ENCODE assay signal across 17 cellular contexts in the genomic region with DNA sequence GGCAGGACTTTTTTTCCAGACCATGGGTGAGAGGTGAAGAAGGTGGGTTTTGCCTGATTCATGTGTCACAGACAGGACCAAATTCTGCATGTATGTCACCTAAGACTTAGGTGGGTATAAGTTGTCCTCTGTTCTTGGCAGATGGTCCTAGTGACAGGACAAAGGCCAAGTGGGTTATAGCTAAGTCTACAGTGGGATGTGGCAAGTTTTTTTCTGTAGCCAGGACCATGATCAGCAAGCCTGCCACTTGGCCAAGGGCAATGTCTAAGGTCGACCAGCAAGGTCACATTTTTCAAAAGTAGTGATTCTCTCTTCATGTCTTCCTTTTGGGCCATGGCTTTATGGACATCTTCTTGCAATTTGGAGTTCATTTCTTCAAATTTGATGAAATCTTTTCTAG. TPM values are rescaled to one million over a fixed set of nuclear protein-coding genes. Genes with fewer than 3 reads are reported as not detected.
DNase-seq lines count a peak whose midpoint lies in the region; ATAC-seq and TF ChIP-seq lines count a peak whose summit lies in the region.
"Had no signal": no experiment of that assay in that cellular context is flagged by ENCODE, and none has a peak within 500 bp of the region (broad histone marks: within the 10 kb centered on the region; RNA-seq: fewer than 3 reads in every experiment).

No MANE protein-coding gene starts in this region.

- peaks cover 41% of the 10 kb centered on the region for H3K9me3 ChIP-seq in CD4-positive, alpha-beta T cell (ENCODE audit: control insufficient read depth, low read length)

- POLR2A ChIA-PET in CD4-positive, alpha-beta T cell (lab: Charles Lee), result interaction anchor here (0.7 to 1.4 kb wide), 2 partner anchors 20 to 126 kb away, joined by 3 to 5 read pairs; a partner anchor contains a TSS

- H3K36me3 Mint-ChIP-seq in activated CD4-positive, alpha-beta T cell treated with anti-CD3 and anti-CD28 coated beads, Interleukin-2, amount 10 ng/mL, durations not matched to agents 24 days and 14 days (ENCODE audit: low read depth), result peaks cover 98% of the 10 kb centered on the region
- peaks cover 99% of the 10 kb centered on the region for H3K36me3 Mint-ChIP-seq in CD4-positive, alpha-beta T cell (ENCODE audit: low read depth)
- peaks cover 100% of the 10 kb centered on the region for H3K36me3 Mint-ChIP-seq in activated T-helper 17 cell treated with anti-CD3 and anti-CD28 coated beads, Interleukin-2, amount 50 U/mL, for 72 hours (ENCODE audit: low read depth)
- H3K36me3 Mint-ChIP-seq in memory B cell, result peaks cover 87% of the 10 kb centered on the region

- H3K4me1 Mint-ChIP-seq in activated CD4-positive, alpha-beta T cell treated with anti-CD3 and anti-CD28 coated beads, Interleukin-2, amount 10 ng/mL, durations not matched to agents 24 days and 14 days, result peaks cover 21% of the 10 kb centered on the region
- peaks cover 44% of the 10 kb centered on the region for H3K4me1 Mint-ChIP-seq in CD4-positive, alpha-beta T cell (ENCODE audit: low read depth)
- peaks cover 48% of the 10 kb centered on the region for H3K4me1 Mint-ChIP-seq in activated T-helper 17 cell treated with anti-CD3 and anti-CD28 coated beads, Interleukin-2, amount 50 U/mL, for 72 hours
- peaks cover 21% of the 10 kb centered on the region for H3K4me1 Mint-ChIP-seq in memory B cell

- peaks cover 54% of the 10 kb centered on the region for H3K9me3 Mint-ChIP-seq in activated CD4-positive, alpha-beta T cell treated with anti-CD3 and anti-CD28 coated beads, Interleukin-2, amount 10 ng/mL, durations not matched to agents 24 days and 14 days
- no peaks in the 10 kb centered on the region for H3K9me3 Mint-ChIP-seq in CD4-positive, alpha-beta T cell
- peaks cover 17% of the 10 kb centered on the region for H3K9me3 Mint-ChIP-seq in activated T-helper 17 cell treated with anti-CD3 and anti-CD28 coated beads, Interleukin-2, amount 50 U/mL, for 72 hours
- H3K9me3 Mint-ChIP-seq in memory B cell, result peaks cover 17% of the 10 kb centered on the region

- H3K27ac ChIP-seq in CD4-positive, alpha-beta T cell (ENCODE audit: low read depth, low read length), result no peak overlapping the region
- H3K27ac ChIP-seq: PC-9 had no signal

- intact Hi-C loops in activated CD4-positive, alpha-beta T cell treated with anti-CD3 and anti-CD28 coated beads, Interleukin-2, amount 10 ng/mL, durations not matched to agents 24 days and 14 days (cut with micrococcal nuclease), result no loop called here
- intact Hi-C loops in CD4-positive, alpha-beta T cell (cut with DNase I, micrococcal nuclease), result no loop called here

- TF ChIP-seq CTCF in CD4-positive, alpha-beta T cell (IDR thresholded peaks at IDR 0.05), result no peak

- H3K27me3 ChIP-seq in CD4-positive, alpha-beta T cell (ENCODE audit: control insufficient read depth, insufficient read depth, low read length), result no peaks in the 10 kb centered on the region
- H3K27me3 ChIP-seq: MG63 had no signal

- CTCF ChIA-PET in CD4-positive, alpha-beta T cell (lab: Charles Lee), result interaction anchor here (1.1 kb wide), 1 partner anchor 21 kb away, joined by 3 read pairs; no protein-coding TSS in a partner anchor

- H3K27me3 Mint-ChIP-seq in activated CD4-positive, alpha-beta T cell treated with anti-CD3 and anti-CD28 coated beads, Interleukin-2, amount 10 ng/mL, durations not matched to agents 24 days and 14 days, result no peaks in the 10 kb centered on the region
- H3K27me3 Mint-ChIP-seq in CD4-positive, alpha-beta T cell, result no peaks in the 10 kb centered on the region
- H3K27me3 Mint-ChIP-seq in activated T-helper 17 cell treated with anti-CD3 and anti-CD28 coated beads, Interleukin-2, amount 50 U/mL, for 72 hours, result no peaks in the 10 kb centered on the region
- H3K27me3 Mint-ChIP-seq in memory B cell, result no peaks in the 10 kb centered on the region

- no peak for DNase-seq in activated CD4-positive, alpha-beta T cell treated with anti-CD3 and anti-CD28 coated beads, Interleukin-2, amount 10 ng/mL, durations not matched to agents 24 days and 14 days
- DNase-seq in activated CD4-positive, alpha-beta T cell treated with anti-CD3 and anti-CD28 coated beads for 4 hours, result no peak
- no peak for DNase-seq in CD4-positive, alpha-beta T cell
- no peak for DNase-seq in memory B cell (ENCODE audit: low spot score in 2 of 2)
- no peak for DNase-seq in DMS153 (lab: John Stamatoyannopoulos, UW)
- DNase-seq: 8988T, C1 segment of cervical spinal cord, DMS79 treated with DMSO at 0.1 percent for 48 hours, GDM1, MG63, NCI-H1105, NCI-H1694 treated with DMSO at 0.1 percent for 48 hours, NCI-H748 treated with DMSO at 0.1 percent for 48 hours, PC-9 had no signal

- peak overlapping the region; percentile 1 for H3K27ac Mint-ChIP-seq in activated CD4-positive, alpha-beta T cell treated with anti-CD3 and anti-CD28 coated beads, Interleukin-2, amount 10 ng/mL, durations not matched to agents 24 days and 14 days
- peak overlapping the region; percentile 17 for H3K27ac Mint-ChIP-seq in CD4-positive, alpha-beta T cell
- peak overlapping the region; percentile 36 for H3K27ac Mint-ChIP-seq in activated T-helper 17 cell treated with anti-CD3 and anti-CD28 coated beads, Interleukin-2, amount 50 U/mL, for 72 hours
- peak overlapping the region; percentile 77 for H3K27ac Mint-ChIP-seq in memory B cell

- ATAC-seq in CD4-positive, alpha-beta T cell (ENCODE audit: poor library complexity), result no peak
- no peak for ATAC-seq in activated T-helper 17 cell treated with anti-CD3 and anti-CD28 coated beads, Interleukin-2, amount 50 U/mL, for 72 hours (replicated peaks)
- ATAC-seq in memory B cell (ENCODE audit: low read depth), result no peak
- no peak for ATAC-seq in HG02642 (IDR thresholded peaks at IDR 0.05; ENCODE audit: poor library complexity, unreplicated experiment)
- ATAC-seq in HG02623 (IDR thresholded peaks at IDR 0.05; ENCODE audit: unreplicated experiment), result no peak

- H3K4me3 Mint-ChIP-seq in activated CD4-positive, alpha-beta T cell treated with anti-CD3 and anti-CD28 coated beads, Interleukin-2, amount 10 ng/mL, durations not matched to agents 24 days and 14 days, result no peak overlapping the region
- no peak overlapping the region for H3K4me3 Mint-ChIP-seq in CD4-positive, alpha-beta T cell
- peak overlapping the region; percentile 40 for H3K4me3 Mint-ChIP-seq in activated T-helper 17 cell treated with anti-CD3 and anti-CD28 coated beads, Interleukin-2, amount 50 U/mL, for 72 hours
- H3K4me3 Mint-ChIP-seq in memory B cell, result no peak overlapping the region

RNA-seq across cellular contexts. Expression of a gene that starts 20.2 kb away (rescaled TPM):
- total RNA-seq in activated CD4-positive, alpha-beta T cell treated with anti-CD3 and anti-CD28 coated beads, Interleukin-2, amount 10 ng/mL, durations not matched to agents 24 days and 14 days, result 77.7 and 78.3 TPM in 2 replicates
- 10 to 100 TPM; 56.0 to 57.9 TPM for total RNA-seq in CD4-positive, alpha-beta T cell
- total RNA-seq in activated T-helper 17 cell treated with anti-CD3 and anti-CD28 coated beads, Interleukin-2, amount 50 U/mL, for 72 hours, result 100 to 1,000 TPM in 1 of 2 donors, 10 to 100 TPM in 1; 73.8 to 168 TPM

Comparison
In these comparisons a context has a peak if more than half of its experiments do, and no peak if none do; other contexts are left out.
1. H3K27ac Mint-ChIP-seq: peak in every context shown above with its lines; median percentile 77 in memory B cell; 36 in activated T-helper 17 cell treated with anti-CD3 and anti-CD28 coated beads, Interleukin-2, amount 50 U/mL, for 72 hours; 17 in CD4-positive, alpha-beta T cell; 1 in activated CD4-positive, alpha-beta T cell treated with anti-CD3 and anti-CD28 coated beads, Interleukin-2, amount 10 ng/mL, durations not matched to agents 24 days and 14 days.